In genomic region chr2:241702405-241703127, GRCh38 we compare ENCODE assay signal across 8 cellular contexts. TPM values are rescaled to one million over a fixed set of nuclear protein-coding genes. Genes with fewer than 3 reads are reported as not detected.
DNase-seq lines count a peak whose midpoint lies in the region; ATAC-seq and TF ChIP-seq lines count a peak whose summit lies in the region.

No MANE protein-coding gene starts in this region.

- H3K9ac ChIP-seq in Loucy (ENCODE audit: low read depth, low read length, poor library complexity, severe bottlenecking) (peak overlapping the region; percentile 72), trophoblast cell (ENCODE audit: low read length) (peak overlapping the region; percentile 82)

- no peaks in the 10 kb centered on the region for H3K27me3 Mint-ChIP-seq in activated naive CD4-positive, alpha-beta T cell treated with anti-CD3 and anti-CD28 coated beads, Interleukin-2, amount 10 ng/mL, durations not matched to agents 7 days and 5 days
- H3K27me3 Mint-ChIP-seq in type B pancreatic cell, result no peaks in the 10 kb centered on the region

- ATAC-seq in Right ventricle myocardium superior (ENCODE audit: poor library complexity), result peak; percentile 89

- peak overlapping the region; percentile 30 for H2AK5ac ChIP-seq in trophoblast cell (ENCODE audit: low read length)

- no peak overlapping the region for H2BK12ac ChIP-seq in trophoblast cell (ENCODE audit: low read length)

- peak overlapping the region; percentile 85 for H3K27ac Mint-ChIP-seq in activated naive CD4-positive, alpha-beta T cell treated with anti-CD3 and anti-CD28 coated beads, Interleukin-2, amount 10 ng/mL, durations not matched to agents 7 days and 5 days
- peak overlapping the region; percentile 88 for H3K27ac Mint-ChIP-seq in type B pancreatic cell

- H3K79me2 ChIP-seq in Loucy (ENCODE audit: insufficient read depth, low read length) (peaks cover 26% of the 10 kb centered on the region), trophoblast cell (ENCODE audit: control insufficient read depth, insufficient read depth, low read length, poor library complexity) (peaks cover 12% of the 10 kb centered on the region)

- no peaks in the 10 kb centered on the region for H3K9me2 ChIP-seq in Loucy (replicated peaks; ENCODE audit: low read depth, low read length)

- peak overlapping the region; percentile 93 for H3K4me2 ChIP-seq in Loucy (ENCODE audit: low read depth, low read length, poor library complexity, severe bottlenecking)
- H3K4me2 ChIP-seq in trophoblast cell (ENCODE audit: low read length), result peak overlapping the region; percentile 74

- H3K23ac ChIP-seq in trophoblast cell (ENCODE audit: low read length), result no peak overlapping the region

- H3K4me3 ChIP-seq in GM06990 (replicated peaks; ENCODE audit: low read depth, low read length) (peak overlapping the region; percentile 79), HAP-1 (peak overlapping the region; percentile 53), Loucy (ENCODE audit: low read length, poor library complexity, severe bottlenecking) (peak overlapping the region; percentile 83), trophoblast cell (ENCODE audit: low read depth, low read length) (peak overlapping the region; percentile 96)

- H3K27me3 ChIP-seq in GM06990 (replicated peaks; ENCODE audit: control insufficient read depth, insufficient read depth, low read length) (no peaks in the 10 kb centered on the region), HAP-1 (ENCODE audit: low read depth) (no peaks in the 10 kb centered on the region), Loucy (ENCODE audit: insufficient read depth, low read length, poor library complexity, severe bottlenecking) (no peaks in the 10 kb centered on the region), trophoblast cell (ENCODE audit: insufficient read depth, low read length) (no peaks in the 10 kb centered on the region)

- H2AFZ ChIP-seq in Loucy (ENCODE audit: low read length), result peak overlapping the region; percentile 82
- peak overlapping the region; percentile 92 for H2AFZ ChIP-seq in trophoblast cell (ENCODE audit: insufficient read depth, low read length, poor library complexity)

- H3K4me1 ChIP-seq in HAP-1, result peaks cover 14% of the 10 kb centered on the region
- peaks cover 19% of the 10 kb centered on the region for H3K4me1 ChIP-seq in Loucy (ENCODE audit: insufficient read depth, low read length, poor library complexity, severe bottlenecking)
- H3K4me1 ChIP-seq in trophoblast cell (ENCODE audit: control insufficient read depth in 1 of 2, insufficient read depth in 2 of 2, low read length in 2 of 2), result peaks cover 7 to 8% of the 10 kb centered on the region in 2 experiments

- peaks cover 3% of the 10 kb centered on the region for H3K9me3 Mint-ChIP-seq in activated naive CD4-positive, alpha-beta T cell treated with anti-CD3 and anti-CD28 coated beads, Interleukin-2, amount 10 ng/mL, durations not matched to agents 7 days and 5 days
- H3K9me3 Mint-ChIP-seq in type B pancreatic cell, result peaks cover 6% of the 10 kb centered on the region

- no CpG with 5 or more reads among the region's 62 CpGs for WGBS in trophoblast cell (ENCODE audit: extremely low coverage, insufficient coverage, insufficient read length)

- H4K8ac ChIP-seq in trophoblast cell (ENCODE audit: low read depth, low read length), result peak overlapping the region; percentile 63

- H3K36me3 ChIP-seq in GM06990 (ENCODE audit: control insufficient read depth, insufficient read depth, low read length) (peaks cover 4% of the 10 kb centered on the region; the same call in 1 of the 2 replicates), HAP-1 (replicated peaks) (peaks cover 29% of the 10 kb centered on the region), Loucy (ENCODE audit: insufficient read depth, low read length) (peaks cover 18% of the 10 kb centered on the region), trophoblast cell (ENCODE audit: control insufficient read depth in 1 of 2, insufficient read depth in 2 of 2, low read length in 2 of 2) (peaks cover 17 to 21% of the 10 kb centered on the region in 2 experiments)

- peak overlapping the region; percentile 74 for H2BK5ac ChIP-seq in trophoblast cell (ENCODE audit: low read depth, low read length, poor library complexity)

- H3K4me3 Mint-ChIP-seq in activated naive CD4-positive, alpha-beta T cell treated with anti-CD3 and anti-CD28 coated beads, Interleukin-2, amount 10 ng/mL, durations not matched to agents 7 days and 5 days, result peak overlapping the region; percentile 81
- H3K4me3 Mint-ChIP-seq in type B pancreatic cell, result peak overlapping the region; percentile 91

- intact Hi-C loops in Right ventricle myocardium superior (cut with DNase I), result no loop called here

- H3F3A ChIP-seq in Loucy (ENCODE audit: low read depth), result no peaks in the 10 kb centered on the region

- H3K79me1 ChIP-seq in trophoblast cell (ENCODE audit: low read length), result peaks cover 7% of the 10 kb centered on the region

- in situ Hi-C loops in HAP-1 (cut with MboI; ENCODE audit: low sequenced_read_pairs) (no loop called here), SK-MEL-5 (cut with HindIII; ENCODE audit: low pct_unique_long_range_greater_than_20kb, low sequenced_read_pairs) (no loop called here)

- CTCF ChIA-PET in activated naive CD4-positive, alpha-beta T cell treated with anti-CD3 and anti-CD28 coated beads, Interleukin-2, amount 10 ng/mL, durations not matched to agents 7 days and 5 days (lab: Charles Lee), result interaction anchor here (0.5 to 4.3 kb wide), 9 partner anchors 11 to 176 kb away, joined by 3 to 22 read pairs (median 3); partner anchors contain the start of genes D2HGDH and RTP5

- TF ChIP-seq CTCF in GM06990 (IDR thresholded peaks at IDR 0.05; ENCODE audit: insufficient read depth, low read length, poor library complexity, severe bottlenecking), result peak; percentile 69
- peak; percentile 67 for TF ChIP-seq CTCF in Loucy (conservative IDR thresholded peaks at IDR 0.05; ENCODE audit: low read length)
- TF ChIP-seq CTCF in type B pancreatic cell (conservative IDR thresholded peaks at IDR 0.05), result peak; percentile 68

- peak overlapping the region; percentile 73 for H3K14ac ChIP-seq in trophoblast cell (ENCODE audit: low read length)

- H3K36me3 Mint-ChIP-seq in activated naive CD4-positive, alpha-beta T cell treated with anti-CD3 and anti-CD28 coated beads, Interleukin-2, amount 10 ng/mL, durations not matched to agents 7 days and 5 days, result peaks cover 28% of the 10 kb centered on the region
- H3K36me3 Mint-ChIP-seq in type B pancreatic cell, result peaks cover 21% of the 10 kb centered on the region

- no peaks in the 10 kb centered on the region for H3K9me3 ChIP-seq in HAP-1
- no peaks in the 10 kb centered on the region for H3K9me3 ChIP-seq in Loucy (ENCODE audit: insufficient read depth, low read depth, low read length)
- H3K9me3 ChIP-seq in trophoblast cell (ENCODE audit: insufficient read depth, low read depth, low read length), result peaks cover 3% of the 10 kb centered on the region

- peaks cover 31% of the 10 kb centered on the region for H3K4me1 Mint-ChIP-seq in activated naive CD4-positive, alpha-beta T cell treated with anti-CD3 and anti-CD28 coated beads, Interleukin-2, amount 10 ng/mL, durations not matched to agents 7 days and 5 days
- H3K4me1 Mint-ChIP-seq in type B pancreatic cell (ENCODE audit: unreplicated experiment), result peaks cover 9% of the 10 kb centered on the region

- H4K20me1 ChIP-seq in Loucy (ENCODE audit: insufficient read depth, low read length, poor library complexity, severe bottlenecking), result peaks cover 6% of the 10 kb centered on the region

- H3K18ac ChIP-seq in trophoblast cell (ENCODE audit: low read length), result peak overlapping the region; percentile 81

- peak overlapping the region; percentile 78 for H3K4ac ChIP-seq in trophoblast cell (ENCODE audit: low read depth, low read length)

- peak overlapping the region; percentile 50 for H4K12ac ChIP-seq in trophoblast cell (ENCODE audit: low read depth, low read length)

- no peak overlapping the region for H2BK120ac ChIP-seq in trophoblast cell (ENCODE audit: insufficient read depth, low read length, poor library complexity)

- peak overlapping the region; percentile 82 for H3K27ac ChIP-seq in trophoblast cell (ENCODE audit: low read depth, low read length)

- H4K91ac ChIP-seq in trophoblast cell (ENCODE audit: low read depth, low read length), result peak overlapping the region; percentile 54

- DNase-seq in GM06990 (ENCODE audit: extremely low read depth, insufficient read length), result peak; percentile 93
- DNase-seq in HAP-1 (ENCODE audit: low spot score in 2 of 2), result peak; percentile 80 to 92
- peak; percentile 76 for DNase-seq in SK-MEL-5 (ENCODE audit: low read depth, low spot score)
- peak; percentile 91 for DNase-seq in activated naive CD4-positive, alpha-beta T cell treated with anti-CD3 and anti-CD28 coated beads, Interleukin-2, amount 10 ng/mL, durations not matched to agents 7 days and 5 days
- peak; percentile 88 for DNase-seq in Right ventricle myocardium superior
- DNase-seq in trophoblast cell, result peak; percentile 73 to 82
- peak; percentile 94 for DNase-seq in type B pancreatic cell (ENCODE audit: extremely low spot score, unreplicated experiment)

RNA-seq across cellular contexts. Expression of gene ING5, which starts 0.7 kb away (rescaled TPM):
- 23.9 and 24.2 TPM in 2 replicates for total RNA-seq in SK-MEL-5 (2014; rRNA removed; shearing (Covaris generic))
- polyA plus RNA-seq in SK-MEL-5 (2015; cell fraction: cytosol; rRNA removed), result 28.3 and 29.3 TPM in 2 replicates
- 78.7 and 144 TPM in 2 replicates for polyA plus RNA-seq in SK-MEL-5 (2015; cell fraction: nucleus; rRNA removed)
- total RNA-seq in Right ventricle myocardium superior (18.0 TPM), type B pancreatic cell (ENCODE audit: low replicate concordance) (37.6 and 48.8 TPM in 2 replicates)
- 12.8 and 13.8 TPM in 2 replicates for polyA plus RNA-seq in trophoblast cell (2013)

RNA-seq across cellular contexts. Expression of gene DTYMK, which starts 16.0 kb away (rescaled TPM):
- 55.3 and 60.8 TPM in 2 replicates for total RNA-seq in SK-MEL-5 (2014; rRNA removed; shearing (Covaris generic))
- 62.3 and 83.1 TPM in 2 replicates for polyA plus RNA-seq in SK-MEL-5 (2015; cell fraction: cytosol; rRNA removed)
- polyA plus RNA-seq in SK-MEL-5 (2015; cell fraction: nucleus; rRNA removed), result 46.8 and 62.9 TPM in 2 replicates
- total RNA-seq in Right ventricle myocardium superior (9.4 TPM), type B pancreatic cell (ENCODE audit: low replicate concordance) (32.7 and 66.7 TPM in 2 replicates)
- 37.3 and 38.1 TPM in 2 replicates for polyA plus RNA-seq in trophoblast cell (2013)

RNA-seq across cellular contexts. Expression of gene D2HGDH, which starts 31.9 kb away (rescaled TPM):
- total RNA-seq in SK-MEL-5 (2014; rRNA removed; shearing (Covaris generic)), result 8.8 and 9.0 TPM in 2 replicates
- 15.2 and 17.5 TPM in 2 replicates for polyA plus RNA-seq in SK-MEL-5 (2015; cell fraction: cytosol; rRNA removed)
- 112 and 149 TPM in 2 replicates for polyA plus RNA-seq in SK-MEL-5 (2015; cell fraction: nucleus; rRNA removed)
- total RNA-seq in Right ventricle myocardium superior (19.0 TPM), type B pancreatic cell (ENCODE audit: low replicate concordance) (17.3 and 36.0 TPM in 2 replicates)
- polyA plus RNA-seq in trophoblast cell (2013), result 4.0 and 4.2 TPM in 2 replicates

Comparison
In these comparisons a context has a peak if more than half of its experiments do, and no peak if none do; other contexts are left out.
1. Peak in every context shown above with its lines: DNase-seq, ATAC-seq, H3K4me3 ChIP-seq and H3K27ac ChIP-seq.